Comparison of ENCODE assay signal across 8 cellular contexts in the genomic region with DNA sequence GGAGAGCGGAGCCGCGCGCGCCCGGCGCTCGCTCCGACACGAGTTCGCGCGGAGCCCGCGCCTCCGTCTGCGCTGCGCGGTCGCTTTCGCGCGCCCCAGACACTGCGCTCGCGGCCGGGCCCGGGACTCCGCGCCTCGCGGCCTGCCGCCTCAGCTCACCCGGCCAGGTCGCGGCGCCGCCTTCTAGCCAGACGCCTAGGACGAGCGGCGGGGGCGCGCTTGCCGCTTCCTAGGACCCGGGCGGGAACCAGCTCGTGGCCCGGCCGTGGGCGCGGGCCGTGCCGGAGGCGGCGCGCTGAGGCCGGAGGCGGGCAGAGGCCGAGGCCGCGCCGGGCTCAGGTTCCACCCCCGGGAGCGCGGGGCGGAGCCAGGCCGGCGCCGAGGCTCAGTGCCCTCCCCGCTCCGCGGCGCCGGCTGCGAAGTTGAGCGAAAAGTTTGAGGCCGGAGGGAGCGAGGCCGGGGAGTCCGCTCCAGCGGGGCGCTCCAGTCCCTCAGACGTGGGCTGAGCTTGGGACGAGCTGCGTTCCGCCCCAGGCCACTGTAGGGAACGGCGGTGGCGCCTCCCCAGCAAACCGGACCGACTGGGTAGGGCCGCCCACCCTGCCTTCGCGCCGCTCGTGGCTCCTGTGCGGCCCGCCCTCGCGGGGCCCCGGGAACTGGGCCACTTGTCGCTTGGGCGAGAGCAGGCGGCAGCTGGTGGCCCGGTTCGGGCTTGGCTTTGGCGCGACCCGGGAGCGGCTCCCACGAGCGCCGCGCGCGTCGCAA. TPM values are rescaled to one million over a fixed set of nuclear protein-coding genes. Genes with fewer than 3 reads are reported as not detected.
DNase-seq lines count a peak whose midpoint lies in the region; ATAC-seq, FAIRE-seq and TF ChIP-seq lines count a peak whose summit lies in the region.

A gene with protein sequence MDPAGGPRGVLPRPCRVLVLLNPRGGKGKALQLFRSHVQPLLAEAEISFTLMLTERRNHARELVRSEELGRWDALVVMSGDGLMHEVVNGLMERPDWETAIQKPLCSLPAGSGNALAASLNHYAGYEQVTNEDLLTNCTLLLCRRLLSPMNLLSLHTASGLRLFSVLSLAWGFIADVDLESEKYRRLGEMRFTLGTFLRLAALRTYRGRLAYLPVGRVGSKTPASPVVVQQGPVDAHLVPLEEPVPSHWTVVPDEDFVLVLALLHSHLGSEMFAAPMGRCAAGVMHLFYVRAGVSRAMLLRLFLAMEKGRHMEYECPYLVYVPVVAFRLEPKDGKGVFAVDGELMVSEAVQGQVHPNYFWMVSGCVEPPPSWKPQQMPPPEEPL (plus strand): TSS at position 388 of the 765 bp plus-strand sequence. CDS start 1,036 bp downstream, outside the sequence.

- intact Hi-C loops in kidney (cut with DNase I) = no loop called here

- no peaks in the 10 kb centered on the region for H3K9me3 ChIP-seq in WERI-Rb-1 (ENCODE audit: severe bottlenecking)
- no peaks in the 10 kb centered on the region for H3K9me3 ChIP-seq in kidney (ENCODE audit: control insufficient read depth in 1 of 2, low read length in 2 of 2)

- H3K4me3 ChIP-seq in WERI-Rb-1 (ENCODE audit: low read depth, low read length) = peak within 1 kb of the TSS; percentile 74
- peak within 1 kb of the TSS; percentile 60 to 63 for H3K4me3 ChIP-seq in kidney (ENCODE audit: low read length in 2 of 2)

- H3K36me3 ChIP-seq in WERI-Rb-1 (peaks cover 7% of the 10 kb centered on the region), kidney (ENCODE audit: control insufficient read depth in 1 of 2, insufficient read depth in 2 of 2, low read length in 2 of 2) (peaks cover 0 to 3% of the 10 kb centered on the region in 2 donors)

- peaks cover 14% of the 10 kb centered on the region for H3K27me3 ChIP-seq in WERI-Rb-1 (ENCODE audit: insufficient read depth, low read depth, severe bottlenecking)

- peak within 1 kb of the TSS; percentile 49 to 51 for H3K9ac ChIP-seq in kidney (ENCODE audit: low read length in 2 of 2)

- peak within 1 kb of the TSS; percentile 7 for H3K27ac ChIP-seq in WERI-Rb-1
- peak within 1 kb of the TSS; percentile 63 to 65 for H3K27ac ChIP-seq in kidney (ENCODE audit: low read depth in 2 of 2, low read length in 2 of 2)

- peak; percentile 82 for DNase-seq in D721Med (ENCODE audit: insufficient read length, low spot score)
- peak; percentile 78 for DNase-seq in LHCN-M2 (ENCODE audit: low read depth)
- DNase-seq in WERI-Rb-1 = peak; percentile 77
- DNase-seq in central memory CD4-positive, alpha-beta T cell = peak; percentile 34
- peak; percentile 92 for DNase-seq in kidney
- DNase-seq in stimulated activated CD4-positive, alpha-beta T cell treated with anti-CD3 and anti-CD28 coated beads, Interleukin-1b, Interleukin-23, amount 100 ng/mL, for 48 hours = peak; percentile 62

- FAIRE-seq in D721Med (lab: Jason Lieb, UNC) = no peak
- no peak for FAIRE-seq in kidney (lab: Jason Lieb, UNC)

- TF ChIP-seq CTCF in D721Med (IDR thresholded peaks at IDR 0.05; ENCODE audit: insufficient read depth, missing control alignments) = no peak
- no peak for TF ChIP-seq CTCF in WERI-Rb-1 (IDR thresholded peaks at IDR 0.05; ENCODE audit: low read depth, low read length)
- TF ChIP-seq CTCF in kidney (IDR thresholded peaks at IDR 0.05; ENCODE audit: borderline replicate concordance, extremely low read depth, insufficient read depth) = no peak

- H3K4me1 ChIP-seq in kidney (ENCODE audit: control insufficient read depth in 1 of 2, insufficient read depth in 1 of 2, low read depth in 1 of 2, low read length in 2 of 2) = peaks cover 0 to 25% of the 10 kb centered on the region in 2 donors

- ATAC-seq in GM21526 (IDR thresholded peaks at IDR 0.05; ENCODE audit: low FRiP score, unreplicated experiment) (peak; percentile 47), HG02840 (IDR thresholded peaks at IDR 0.05; ENCODE audit: low FRiP score, unreplicated experiment) (no peak)

RNA-seq across cellular contexts. Expression of the gene that starts here (rescaled TPM):
- total RNA-seq in LHCN-M2 (2014; rRNA removed) (28.4 and 32.8 TPM in 2 replicates), kidney (10.4 TPM)
- polyA plus RNA-seq in LHCN-M2 (2012) = 16.2 TPM
- 1.5 TPM for polyA plus RNA-seq in kidney (ENCODE audit: insufficient read depth, low read depth, low replicate concordance)

Comparison
In these comparisons a context has a peak if more than half of its experiments do, and no peak if none do; other contexts are left out.
1. DNase-seq: peak in every context shown above with its lines; median percentile 92 in kidney; 82 in D721Med; 78 in LHCN-M2; 77 in WERI-Rb-1; 62 in stimulated activated CD4-positive, alpha-beta T cell treated with anti-CD3 and anti-CD28 coated beads, Interleukin-1b, Interleukin-23, amount 100 ng/mL, for 48 hours; 34 in central memory CD4-positive, alpha-beta T cell.